8 cellular contexts compared by ENCODE assay signal in genomic region chr7:106216517-106217088, GRCh38.
DNase-seq lines count a peak whose midpoint lies in the region; ATAC-seq and TF ChIP-seq lines count a peak whose summit lies in the region.

No MANE protein-coding gene starts in this region.

- H3K4me3 Mint-ChIP-seq in nephron progenitor cell: no peak overlapping the region

- peak overlapping the region; percentile 83 for H3K27ac ChIP-seq in PC-3 (ENCODE audit: low read length)

- H3K9me2 ChIP-seq in PC-3 (replicated peaks; ENCODE audit: low read length): no peaks in the 10 kb centered on the region

- TF ChIP-seq CTCF in PC-3 (conservative IDR thresholded peaks at IDR 0.05; ENCODE audit: low read depth, low read length) (no peak), epithelial cell of esophagus (IDR thresholded peaks at IDR 0.05; ENCODE audit: insufficient read depth, low read depth, low read length, missing control alignments) (no peak), nephron progenitor cell (IDR thresholded peaks at IDR 0.05) (no peak)

- intact Hi-C loops in PC-3 (cut with micrococcal nuclease): loop anchor here (1.0 kb wide), 4 partner anchors 9 to 69 kb away; no protein-coding TSS in a partner anchor

- no peaks in the 10 kb centered on the region for H3K36me3 ChIP-seq in PC-3 (ENCODE audit: low read depth, low read length)

- CTCF ChIA-PET in PC-3 (lab: Charles Lee): interaction anchor here (0.5 to 1.6 kb wide), 7 partner anchors 38 to 627 kb away, joined by 3 to 5 read pairs (median 4); partner anchors contain the start of gene NAMPT

- H3K9me3 ChIP-seq in PC-3 (ENCODE audit: low read length): no peaks in the 10 kb centered on the region

- no peaks in the 10 kb centered on the region for H3K27me3 ChIP-seq in PC-3 (ENCODE audit: low read length)

- peaks cover 8% of the 10 kb centered on the region for H3K9me3 Mint-ChIP-seq in nephron progenitor cell

- H4K20me1 ChIP-seq in PC-3 (ENCODE audit: low read length): no peaks in the 10 kb centered on the region

- H3K9ac ChIP-seq in PC-3 (ENCODE audit: low read length): peak overlapping the region; percentile 52

- H3K27ac Mint-ChIP-seq in nephron progenitor cell: peak overlapping the region; percentile 48

- peak; percentile 85 for DNase-seq in AG20443 (ENCODE audit: low spot score)
- peak; percentile 99 for DNase-seq in PC-3
- peak; percentile 93 for DNase-seq in epithelial cell of esophagus (ENCODE audit: low read depth)
- no peak for DNase-seq in nephron progenitor cell
- no peak for DNase-seq in NCI-H345 (lab: John Stamatoyannopoulos, UW)
- DNase-seq in RPMI8226: no peak

- peaks cover 6% of the 10 kb centered on the region for H3K4me1 Mint-ChIP-seq in nephron progenitor cell

- H3K4me3 ChIP-seq in PC-3 (ENCODE audit: low read length): peak overlapping the region; percentile 56
- H3K4me3 ChIP-seq in epithelial cell of esophagus (ENCODE audit: low read length): peak overlapping the region; percentile 9

- POLR2A ChIA-PET in PC-3 (lab: Charles Lee; ENCODE audit: unreplicated experiment): interaction anchor here (0.6 to 1.8 kb wide), 5 partner anchors 15 to 685 kb away, joined by 3 to 20 read pairs (median 3); partner anchors contain the start of gene NAMPT

- peaks cover 26% of the 10 kb centered on the region for H3K4me1 ChIP-seq in PC-3 (ENCODE audit: insufficient read depth, low read length)

- peaks cover 5% of the 10 kb centered on the region for H3F3A ChIP-seq in PC-3 (ENCODE audit: low read length, unreplicated experiment)

- no peaks in the 10 kb centered on the region for H3K79me2 ChIP-seq in PC-3 (ENCODE audit: low read length)

- H3K4me2 ChIP-seq in PC-3 (ENCODE audit: low read length): peak overlapping the region; percentile 82

- peak overlapping the region; percentile 63 for H2AFZ ChIP-seq in PC-3 (ENCODE audit: low read length)

- peaks cover 13% of the 10 kb centered on the region for H3K27me3 Mint-ChIP-seq in nephron progenitor cell (ENCODE audit: low read depth, poor library complexity)

- BruUV-seq in PC-3 (replicated peaks; lab: Mats Ljungman, UMichigan): TSS peak; percentile 89

- no peaks in the 10 kb centered on the region for H3K36me3 Mint-ChIP-seq in nephron progenitor cell (ENCODE audit: low read depth)

- ATAC-seq in PC-3 (peak; percentile 90), HG03159 (IDR thresholded peaks at IDR 0.05; ENCODE audit: unreplicated experiment) (no peak), GM18909 (IDR thresholded peaks at IDR 0.05; ENCODE audit: poor library complexity, unreplicated experiment) (no peak)

Comparison
In these comparisons a context has a peak if more than half of its experiments do, and no peak if none do; other contexts are left out.
1. DNase-seq: peak in AG20443 (single experiment), PC-3 (single experiment) and epithelial cell of esophagus (single experiment); none in nephron progenitor cell (single experiment), NCI-H345 (single experiment) and RPMI8226 (single experiment).